ENCODE assay signal across 11 cellular contexts in the genomic region with DNA sequence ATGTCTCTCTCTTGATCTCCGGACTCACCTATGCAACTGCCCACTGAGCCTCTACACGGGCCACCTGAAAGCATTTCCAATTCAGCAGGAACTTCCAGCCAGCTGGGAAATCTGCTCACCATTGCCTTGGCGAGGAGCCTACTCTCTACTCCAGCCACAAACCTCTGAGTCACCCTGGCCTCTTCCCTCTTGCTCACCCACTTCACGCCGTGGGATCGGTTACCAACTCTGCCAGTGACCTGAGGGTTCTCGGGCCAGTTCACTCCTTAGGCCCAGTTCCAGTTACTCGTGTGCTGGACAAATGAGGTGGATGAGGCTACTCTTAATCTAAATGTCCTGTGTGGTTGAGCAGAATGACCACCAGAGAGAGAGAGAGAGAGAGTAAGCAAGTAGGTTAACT.
A peak's percentile ranks its signal among the peaks of the same experiment; 100 is the strongest.
DNase-seq lines count a peak whose midpoint lies in the region; ATAC-seq, FAIRE-seq and TF ChIP-seq lines count a peak whose summit lies in the region.
"Had no signal": no experiment of that assay in that cellular context is flagged by ENCODE, and none has a peak within 500 bp of the region (broad histone marks: within the 10 kb centered on the region; RNA-seq: fewer than 3 reads in every experiment).

No MANE protein-coding gene starts in this region.

- peaks cover 19% of the 10 kb centered on the region for H3K27me3 Mint-ChIP-seq in activated CD4-positive, alpha-beta T cell treated with anti-CD3 and anti-CD28 coated beads for 36 hours

- H3K4me3 Mint-ChIP-seq in activated CD4-positive, alpha-beta T cell treated with anti-CD3 and anti-CD28 coated beads for 36 hours: no peak overlapping the region
- H3K4me3 Mint-ChIP-seq: activated naive CD8-positive, alpha-beta T cell; naive thymus-derived CD8-positive, alpha-beta T cell had no signal

- H3K9me3 Mint-ChIP-seq in activated CD4-positive, alpha-beta T cell treated with anti-CD3 and anti-CD28 coated beads for 36 hours (ENCODE audit: low read depth): no peaks in the 10 kb centered on the region
- H3K9me3 Mint-ChIP-seq: naive thymus-derived CD8-positive, alpha-beta T cell had no signal

- peak; percentile 89 for DNase-seq in AG10803 (ENCODE audit: low read depth)
- DNase-seq in HTR-8/SVneo (ENCODE audit: insufficient read length, low spot score): peak; percentile 59
- peak; percentile 81 for DNase-seq in brain microvascular endothelial cell
- peak; percentile 14 to 73 for DNase-seq in lung microvascular endothelial cell (ENCODE audit: low read depth in 2 of 2)
- DNase-seq in BE2C: no peak
- DNase-seq in activated CD4-positive, alpha-beta T cell treated with anti-CD3 and anti-CD28 coated beads for 36 hours: no peak
- DNase-seq in UCSD-AML1 (lab: John Stamatoyannopoulos, UW; ENCODE audit: unreplicated experiment): no peak
- no peak for DNase-seq in NCI-H748 (lab: John Stamatoyannopoulos, UW; ENCODE audit: unreplicated experiment)
- DNase-seq: naive thymus-derived CD8-positive, alpha-beta T cell; trophoblast cell had no signal

- no peaks in the 10 kb centered on the region for H3K9me3 ChIP-seq in BE2C

- POLR2A ChIA-PET in activated CD4-positive, alpha-beta T cell treated with anti-CD3 and anti-CD28 coated beads for 36 hours (lab: Charles Lee): no interaction called here

- H3K4me1 ChIP-seq in BE2C: no peaks in the 10 kb centered on the region

- TF ChIP-seq CTCF in AG10803 (conservative IDR thresholded peaks at IDR 0.05; ENCODE audit: low read length) (no peak), brain microvascular endothelial cell (IDR thresholded peaks at IDR 0.05; ENCODE audit: low read depth, low read length, missing control alignments) (no peak), BE2C (IDR thresholded peaks at IDR 0.05; ENCODE audit: low read depth, low read length) (no peak)

- no peaks in the 10 kb centered on the region for H3K4me1 Mint-ChIP-seq in activated CD4-positive, alpha-beta T cell treated with anti-CD3 and anti-CD28 coated beads for 36 hours

- ATAC-seq in activated CD4-positive, alpha-beta T cell treated with anti-CD3 and anti-CD28 coated beads for 36 hours: no peak
- ATAC-seq: naive thymus-derived CD8-positive, alpha-beta T cell had no signal

- no peaks in the 10 kb centered on the region for H3K27me3 ChIP-seq in brain microvascular endothelial cell (replicated peaks)
- H3K27me3 ChIP-seq in BE2C: no peaks in the 10 kb centered on the region

- no peak overlapping the region for H3K27ac ChIP-seq in brain microvascular endothelial cell

- H3K36me3 Mint-ChIP-seq in activated CD4-positive, alpha-beta T cell treated with anti-CD3 and anti-CD28 coated beads for 36 hours (ENCODE audit: low read depth): no peaks in the 10 kb centered on the region
- H3K36me3 Mint-ChIP-seq: activated naive CD8-positive, alpha-beta T cell; naive thymus-derived CD8-positive, alpha-beta T cell had no signal

- H3K4me3 ChIP-seq in AG10803 (ENCODE audit: low read length) (no peak overlapping the region), brain microvascular endothelial cell (ENCODE audit: low read depth, low read length) (no peak overlapping the region), BE2C (ENCODE audit: low read depth, low read length) (no peak overlapping the region)

- peak; percentile 46 for FAIRE-seq in HTR-8/SVneo (lab: Jason Lieb, UNC)

- in situ Hi-C loops in brain microvascular endothelial cell (cut with HindIII; ENCODE audit: low pct_ligation_motif_present, low sequenced_read_pairs): no loop called here

- CTCF ChIA-PET in activated CD4-positive, alpha-beta T cell treated with anti-CD3 and anti-CD28 coated beads for 36 hours (lab: Charles Lee): interaction anchor here (0.5 kb wide), 1 partner anchor 1071 kb away, joined by 3 read pairs; no protein-coding TSS in a partner anchor

- intact Hi-C loops in activated CD4-positive, alpha-beta T cell treated with anti-CD3 and anti-CD28 coated beads for 36 hours (cut with DNase I, micrococcal nuclease): no loop called here

- no peak overlapping the region for H3K27ac Mint-ChIP-seq in activated CD4-positive, alpha-beta T cell treated with anti-CD3 and anti-CD28 coated beads for 36 hours
- H3K27ac Mint-ChIP-seq: activated naive CD8-positive, alpha-beta T cell had no signal

- H3K36me3 ChIP-seq in brain microvascular endothelial cell (replicated peaks) (no peaks in the 10 kb centered on the region), BE2C (no peaks in the 10 kb centered on the region)

Comparison
In these comparisons a context has a peak if more than half of its experiments do, and no peak if none do; other contexts are left out.
1. DNase-seq: peak in AG10803 (single experiment), HTR-8/SVneo (single experiment), brain microvascular endothelial cell (single experiment) and lung microvascular endothelial cell (2 of 2); none in BE2C (single experiment), activated CD4-positive, alpha-beta T cell treated with anti-CD3 and anti-CD28 coated beads for 36 hours (single experiment), UCSD-AML1 (single experiment) and NCI-H748 (single experiment).